In genomic region chr1:95041491-95042165, GRCh38 we compare ENCODE assay signal across 1 cellular context.
TF ChIP-seq lines count a peak whose summit lies in the region.

No MANE protein-coding gene starts in this region.

TF ChIP-seq in H1, 55 proteins besides CTCF, POLR2A, EP300 and RAD21 (continued from another document):
- TF ChIP-seq RXRA (IDR thresholded peaks at IDR 0.05; ENCODE audit: insufficient read depth, low read depth, low read length) (no peak), SIN3A (conservative IDR thresholded peaks at IDR 0.05 in 1 of 2, IDR thresholded peaks at IDR 0.05 in 1 of 2; ENCODE audit: low read depth in 1 of 2, low read length in 2 of 2) (no peak), HDAC6 (IDR thresholded peaks at IDR 0.05; ENCODE audit: low read depth, low read length) (no peak), CBX5 (IDR thresholded peaks at IDR 0.05; ENCODE audit: low read depth, low read length) (no peak), RBBP5 (IDR thresholded peaks at IDR 0.05; ENCODE audit: borderline replicate concordance, low read depth, low read length) (no peak)
